ENCODE assay signal across 1 cellular context in genomic region chr7:93980744-93981479, GRCh38.
TF ChIP-seq lines count a peak whose summit lies in the region.

No MANE protein-coding gene starts in this region.

TF ChIP-seq in endothelial cell of umbilical vein, 7 proteins besides CTCF, POLR2A, EP300 and RAD21 (continued from another document):
- TF ChIP-seq MYC (IDR thresholded peaks at IDR 0.05; ENCODE audit: low read depth, low read length): no peak
- TF ChIP-seq GATA2 (IDR thresholded peaks at IDR 0.05; ENCODE audit: insufficient read depth, insufficient read length, low read depth, low read length): no peak
- no peak for TF ChIP-seq FOS (IDR thresholded peaks at IDR 0.05; ENCODE audit: borderline replicate concordance, insufficient read depth, low read length)
- TF ChIP-seq POLR2AphosphoS5 (IDR thresholded peaks at IDR 0.05; ENCODE audit: insufficient read depth, low read depth, low read length): no peak
- TF ChIP-seq MAX (IDR thresholded peaks at IDR 0.05; ENCODE audit: insufficient read depth, insufficient read length): no peak
